Comparison of ENCODE assay signal across 8 cellular contexts in genomic region chr17:40433551-40434384, GRCh38. TPM values are rescaled to one million over a fixed set of nuclear protein-coding genes. Genes with fewer than 3 reads are reported as not detected.
DNase-seq lines count a peak whose midpoint lies in the region; TF ChIP-seq lines count a peak whose summit lies in the region.

No MANE protein-coding gene starts in this region.

- no peaks in the 10 kb centered on the region for H3F3A ChIP-seq in MM.1S (ENCODE audit: insufficient read depth, low read length)

- no peak overlapping the region for H3K4me2 ChIP-seq in MM.1S (ENCODE audit: low read depth, low read length)

- no peak overlapping the region for H2AFZ ChIP-seq in MM.1S (ENCODE audit: low read length)

- H3K27me3 ChIP-seq in MM.1S (replicated peaks; ENCODE audit: insufficient read depth, low read length) (no peaks in the 10 kb centered on the region), breast epithelium (no peaks in the 10 kb centered on the region), muscle layer of duodenum (ENCODE audit: low read depth, low read length) (no peaks in the 10 kb centered on the region)

- H3K9me3 ChIP-seq in MM.1S (replicated peaks; ENCODE audit: insufficient read depth, low read length), result no peaks in the 10 kb centered on the region
- no peaks in the 10 kb centered on the region for H3K9me3 ChIP-seq in breast epithelium
- H3K9me3 ChIP-seq in muscle layer of duodenum (ENCODE audit: control insufficient read depth in 1 of 2, low read length in 2 of 2), result no peaks in the 10 kb centered on the region

- H3K79me2 ChIP-seq in MM.1S (ENCODE audit: low read length), result no peaks in the 10 kb centered on the region

- H3K27ac ChIP-seq in MM.1S (ENCODE audit: low read length) (no peak overlapping the region), breast epithelium (peak overlapping the region in 1 of 2 donors; percentile 20), muscle layer of duodenum (ENCODE audit: low read length) (peak overlapping the region; percentile 70)

- no peaks in the 10 kb centered on the region for H3K9me2 ChIP-seq in MM.1S (replicated peaks; ENCODE audit: insufficient read depth, low read length)

- H3K4me1 ChIP-seq in MM.1S (ENCODE audit: low read length), result peaks cover 3% of the 10 kb centered on the region; the same call in 1 of the 2 replicates
- H3K4me1 ChIP-seq in breast epithelium, result no peaks in the 10 kb centered on the region
- peaks cover 15 to 28% of the 10 kb centered on the region in 2 donors for H3K4me1 ChIP-seq in muscle layer of duodenum (ENCODE audit: control insufficient read depth in 1 of 2, insufficient read depth in 2 of 2, low read length in 2 of 2)

- DNase-seq in GM12864 (ENCODE audit: low read depth) (no peak), MM.1S (no peak), breast epithelium (ENCODE audit: low spot score in 2 of 2) (peak in 1 of 2 donors; percentile 51), cerebellar nuclear complex (lab: John Stamatoyannopoulos, UW) (no peak), NCI-H1092 treated with DMSO at 0.1 percent for 48 hours (lab: John Stamatoyannopoulos, UW) (no peak)
- no peak for DNase-seq in stimulated activated naive CD4-positive, alpha-beta T cell treated with Interleukin-2 at 50 U/mL for 16 hours (lab: John Stamatoyannopoulos, UW)
- no peak for DNase-seq in effector CD4-positive, alpha-beta T cell

- H3K4me3 ChIP-seq in GM12864 (ENCODE audit: low read depth, low read length), result no peak overlapping the region
- no peak overlapping the region for H3K4me3 ChIP-seq in MM.1S (ENCODE audit: low read length)
- no peak overlapping the region for H3K4me3 ChIP-seq in breast epithelium
- H3K4me3 ChIP-seq in muscle layer of duodenum (ENCODE audit: low read depth in 1 of 2, low read length in 2 of 2), result peak overlapping the region in 1 of 2 donors; percentile 16

- no peak overlapping the region for H3K9ac ChIP-seq in MM.1S (ENCODE audit: low read length)

- TF ChIP-seq POLR2A in breast epithelium (IDR thresholded peaks at IDR 0.05), result no peak

- TF ChIP-seq CTCF in GM12864 (IDR thresholded peaks at IDR 0.05; ENCODE audit: low read depth, low read length, missing control alignments) (peak; percentile 78), MM.1S (IDR thresholded peaks at IDR 0.05; ENCODE audit: low read length) (peak; percentile 44), breast epithelium (IDR thresholded peaks at IDR 0.05) (peak in 2 of 3 donors; percentile 33 to 46)

- H3K36me3 ChIP-seq in MM.1S (replicated peaks; ENCODE audit: insufficient read depth, low read length) (no peaks in the 10 kb centered on the region), breast epithelium (no peaks in the 10 kb centered on the region), muscle layer of duodenum (ENCODE audit: control insufficient read depth in 1 of 2, insufficient read depth in 2 of 2, low read length in 2 of 2) (no peaks in the 10 kb centered on the region)

- intact Hi-C loops in breast epithelium (cut with DNase I; ENCODE audit: low total_unique reads), result no loop called here

- no peaks in the 10 kb centered on the region for H4K20me1 ChIP-seq in MM.1S (ENCODE audit: insufficient read depth, low read length)

RNA-seq across cellular contexts. Expression of gene IGFBP4, which starts 9.5 kb away (rescaled TPM):
- 100 to 1,000 TPM; 191 to 893 (median 278) TPM for total RNA-seq in breast epithelium

RNA-seq across cellular contexts. Expression of gene TOP2A, which starts 16.1 kb away (rescaled TPM):
- 1 to 10 TPM; 2.0 to 6.4 (median 2.5) TPM for total RNA-seq in breast epithelium
